ENCODE assay signal across 19 cellular contexts in genomic region chr20:59688999-59689398, GRCh38.
DNase-seq lines count a peak whose midpoint lies in the region; ATAC-seq and TF ChIP-seq lines count a peak whose summit lies in the region.
"Had no signal": no experiment of that assay in that cellular context is flagged by ENCODE, and none has a peak within 500 bp of the region (broad histone marks: within the 10 kb centered on the region; RNA-seq: fewer than 3 reads in every experiment).

No MANE protein-coding gene starts in this region.

- peaks cover 0 to 100% (median 22%) of the 10 kb centered on the region in 11 experiments; a peak in 14 of 22 replicates for H4K20me1 ChIP-seq in BLaER1 treated with 17β-estradiol and CSF1 and Interleukin-3, amounts not matched to agents 10 nM and 100 nM

- intact Hi-C loops in left ventricle myocardium superior (cut with micrococcal nuclease), result no loop called here

- peak overlapping the region in 4 of 11 experiments; percentile 1 to 52 (median 28); a peak in 5 of 22 replicates for H3K27ac ChIP-seq in BLaER1 treated with 17β-estradiol and CSF1 and Interleukin-3, amounts not matched to agents 10 nM and 100 nM
- H3K27ac ChIP-seq: A549, C4-2B, HL-60, Peyer's patch, SK-N-MC had no signal

- H3K27ac Mint-ChIP-seq in brain, result peak overlapping the region in 4 of 5 experiments; percentile 31 to 75 (median 63)
- H3K27ac Mint-ChIP-seq: IgD-negative memory B cell had no signal

- H3K27me3 ChIP-seq in BLaER1 treated with 17β-estradiol and CSF1 and Interleukin-3, amounts not matched to agents 10 nM and 100 nM, result no peaks in the 10 kb centered on the region; a peak in 1 of 22 replicates
- H3K27me3 ChIP-seq: Peyer's patch had no signal

- ATAC-seq in left ventricle myocardium superior (peak; percentile 66), HG02884 (IDR thresholded peaks at IDR 0.05; ENCODE audit: unreplicated experiment) (no peak), GM21447 (IDR thresholded peaks at IDR 0.05; ENCODE audit: unreplicated experiment) (no peak)
- ATAC-seq: A549 had no signal

- H3K4me1 ChIP-seq in BLaER1 treated with 17β-estradiol and CSF1 and Interleukin-3, amounts not matched to agents 10 nM and 100 nM, result peaks cover 25 to 97% (median 88%) of the 10 kb centered on the region in 10 experiments
- H3K4me1 ChIP-seq: A549, Peyer's patch had no signal

- peaks cover 0 to 71% (median 20%) of the 10 kb centered on the region in 11 experiments; a peak in 15 of 22 replicates for H3K36me3 ChIP-seq in BLaER1 treated with 17β-estradiol and CSF1 and Interleukin-3, amounts not matched to agents 10 nM and 100 nM
- H3K36me3 ChIP-seq: Peyer's patch had no signal

- H3K27me3 Mint-ChIP-seq in brain, result peaks cover 6% of the 10 kb centered on the region

- H3K9me3 Mint-ChIP-seq in brain, result peaks cover 0 to 2% (median 0%) of the 10 kb centered on the region in 5 experiments

- peaks cover 13% of the 10 kb centered on the region for H3K4me1 Mint-ChIP-seq in brain
- H3K4me1 Mint-ChIP-seq: IgD-negative memory B cell had no signal

- H3K4me3 Mint-ChIP-seq in brain, result no peak overlapping the region
- H3K4me3 Mint-ChIP-seq: IgD-negative memory B cell had no signal

- H3K36me3 Mint-ChIP-seq in brain, result no peaks in the 10 kb centered on the region
- H3K36me3 Mint-ChIP-seq: IgD-negative memory B cell had no signal

- no peak for DNase-seq in left ventricle myocardium superior
- peak; percentile 72 for DNase-seq in superior temporal gyrus (ENCODE audit: extremely low spot score)
- DNase-seq in HT-29 (ENCODE audit: low spot score), result no peak
- DNase-seq: GOT3, Karpas-422, NCI-H1436, NCI-H2029, NCI-H2171 treated with DMSO at 0.1 percent for 48 hours, Peyer's patch, SHP77 had no signal

- TF ChIP-seq CTCF in brain (conservative IDR thresholded peaks at IDR 0.05), result no peak

- H3K4me2 ChIP-seq in BLaER1 treated with 17β-estradiol and CSF1 and Interleukin-3, amounts not matched to agents 10 nM and 100 nM, result peak overlapping the region; percentile 3 to 73 (median 67)
- H3K4me2 ChIP-seq: A549 had no signal

- H3K9me3 ChIP-seq in BLaER1 treated with 17β-estradiol and CSF1 and Interleukin-3, amounts not matched to agents 10 nM and 100 nM (replicated peaks in 1 of 11), result peaks cover 0 to 25% (median 0%) of the 10 kb centered on the region in 11 experiments; a peak in 6 of 22 replicates
- H3K9me3 ChIP-seq: A549, Peyer's patch had no signal

- H3K4me3 ChIP-seq in BLaER1 treated with 17β-estradiol and CSF1 and Interleukin-3, amounts not matched to agents 10 nM and 100 nM, result no peak overlapping the region
- H3K4me3 ChIP-seq: A549, Peyer's patch, SK-N-MC had no signal

- no peak overlapping the region for H3K9ac ChIP-seq in BLaER1 treated with 17β-estradiol and CSF1 and Interleukin-3, amounts not matched to agents 10 nM and 100 nM
